30 cellular contexts compared by ENCODE assay signal in the genomic region with DNA sequence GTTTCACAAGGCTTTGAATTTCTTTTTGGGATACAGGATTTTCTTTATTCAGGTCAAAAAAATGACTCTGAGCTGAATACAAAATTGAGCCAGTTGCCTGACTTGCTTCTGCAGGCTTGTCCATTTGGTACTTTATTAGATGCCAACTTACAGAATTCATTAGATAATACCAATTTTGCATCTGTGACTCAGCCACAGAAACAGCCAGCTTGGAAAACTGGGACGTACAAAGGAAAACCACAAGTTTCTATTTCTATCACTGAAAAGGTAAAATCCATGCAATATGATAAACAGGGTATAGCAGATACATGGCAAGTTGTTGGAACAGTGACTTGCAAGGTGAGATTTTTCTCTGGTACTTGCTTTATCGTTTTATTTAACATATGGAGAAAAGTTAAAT.
"Had no signal": no experiment of that assay in that cellular context is flagged by ENCODE, and none has a peak within 500 bp of the region (broad histone marks: within the 10 kb centered on the region; RNA-seq: fewer than 3 reads in every experiment).

No MANE protein-coding gene starts in this region.

- H3K9me3 ChIP-seq: ascending aorta had no signal

- DNase-seq: activated CD4-positive, alpha-beta T cell treated with anti-CD3 and anti-CD28 coated beads, Interleukin-2, amount 10 ng/mL, durations not matched to agents 24 days and 14 days; activated CD4-positive, alpha-beta T cell treated with anti-CD3 and anti-CD28 coated beads, Interleukin-2, amount 50 U/mL, for 4 hours; activated CD4-positive, CD25-positive, alpha-beta regulatory T cell; activated CD8-positive, alpha-beta T cell treated with anti-CD3 and anti-CD28 coated beads for 36 hours; activated gamma-delta T cell; activated naive CD4-positive, alpha-beta T cell treated with Interleukin-2 at 50 U/mL for 16 hours; activated naive CD8-positive, alpha-beta T cell treated with anti-CD3 and anti-CD28 coated beads, Interleukin-2, amount 10 ng/mL, durations not matched to agents 7 days and 5 days; activated T-cell treated with anti-CD3 and anti-CD28 coated beads, Interleukin-2, amount 50 U/mL, for 1 hour; activated T-cell treated with anti-CD3 and anti-CD28 coated beads, Interleukin-2, amount 50 U/mL, for 72 hours; amygdala; central memory CD4-positive, alpha-beta T cell; Kasumi-1; KG1; NCI-H1092 treated with DMSO at 0.1 percent for 48 hours; NCI-H1417; NCI-H146; NCI-H187; NCI-H2029 treated with DMSO at 0.1 percent for 48 hours; NCI-H2107; NCI-H2171; NCI-H510A; NCI-H526; NCI-H748 treated with DMSO at 0.1 percent for 48 hours; Right ventricle myocardium superior; SW 1271; T-helper 1 cell; T-helper 2 cell; T-helper 9 cell; WERI-Rb-1 had no signal

- H3K27ac ChIP-seq: ascending aorta, WERI-Rb-1 had no signal

- H3K4me3 ChIP-seq: ascending aorta had no signal

- ATAC-seq: activated CD8-positive, alpha-beta T cell treated with anti-CD3 and anti-CD28 coated beads for 36 hours; activated T-cell treated with anti-CD3 and anti-CD28 coated beads, Interleukin-2, amount 50 U/mL, for 72 hours had no signal

- H3K27me3 ChIP-seq: ascending aorta had no signal
